ENCODE assay signal across 9 cellular contexts in the genomic region with DNA sequence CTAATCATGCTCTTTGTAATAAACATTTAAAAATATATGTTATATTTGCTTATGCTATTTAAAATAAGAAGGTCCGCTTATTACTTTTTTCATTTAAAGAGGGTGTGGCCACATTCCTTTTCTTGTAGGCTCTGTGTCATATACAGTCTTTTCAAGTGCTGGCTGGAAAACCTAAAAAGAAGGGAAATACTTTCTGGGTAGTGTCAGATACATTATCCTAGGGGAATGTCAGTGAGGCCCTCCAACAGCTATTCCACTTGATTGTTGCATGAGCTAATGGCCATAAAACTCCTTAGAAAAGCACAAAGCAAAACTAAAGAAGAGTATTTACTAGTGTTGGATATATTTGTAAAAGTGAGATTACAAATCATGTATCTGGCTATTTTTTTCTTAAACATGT. TPM values are rescaled to one million over a fixed set of nuclear protein-coding genes. Genes with fewer than 3 reads are reported as not detected.
A peak's percentile ranks its signal among the peaks of the same experiment; 100 is the strongest.
DNase-seq lines count a peak whose midpoint lies in the region; ATAC-seq and TF ChIP-seq lines count a peak whose summit lies in the region.
"Had no signal": no experiment of that assay in that cellular context is flagged by ENCODE, and none has a peak within 500 bp of the region (broad histone marks: within the 10 kb centered on the region; RNA-seq: fewer than 3 reads in every experiment).

No MANE protein-coding gene starts in this region.

- peak overlapping the region; percentile 95 for H3K4me2 ChIP-seq in IMR-90 (ENCODE audit: low read depth, low read length)

- H3K27me3 ChIP-seq in IMR-90 (ENCODE audit: control insufficient read depth, insufficient read depth, low read length) (no peaks in the 10 kb centered on the region), right cardiac atrium (ENCODE audit: control insufficient read depth, insufficient read depth) (no peaks in the 10 kb centered on the region), stomach smooth muscle (ENCODE audit: control insufficient read depth in 1 of 2, insufficient read depth in 2 of 2, low read length in 2 of 2) (no peaks in the 10 kb centered on the region)

- DNase-seq in IMR-90: peak; percentile 65
- DNase-seq in activated T-helper 2 cell treated with anti-CD3 and anti-CD28 coated beads, Interferon-gamma antibody, Interleukin-2, Interleukin-4, amounts not matched to agents 10 μg/mL and 5 μg/mL and 100 μg/mL, durations not matched to agents 14 hours and 24 hours and 36 hours (ENCODE audit: low spot score): no peak
- DNase-seq in right cardiac atrium: no peak
- no peak for DNase-seq in pons (ENCODE audit: low spot score)
- no peak for DNase-seq in NCI-H82 (lab: John Stamatoyannopoulos, UW)
- no peak for DNase-seq in occipital lobe (lab: John Stamatoyannopoulos, UW)
- DNase-seq: activated gamma-delta T cell had no signal

- H3K9ac ChIP-seq in IMR-90 (ENCODE audit: low read depth, low read length): peak overlapping the region; percentile 98
- peak overlapping the region in 1 of 2 donors; percentile 62 for H3K9ac ChIP-seq in stomach smooth muscle (ENCODE audit: low read length in 2 of 2)

- H3K27me3 Mint-ChIP-seq in activated T-helper 2 cell treated with anti-CD3 and anti-CD28 coated beads, Interferon-gamma antibody, Interleukin-2, Interleukin-4, amounts not matched to agents 10 μg/mL and 5 μg/mL and 100 μg/mL, durations not matched to agents 14 hours and 24 hours and 36 hours (ENCODE audit: low read depth): no peaks in the 10 kb centered on the region

- in situ Hi-C loops in IMR-90 (cut with MboI; ENCODE audit: low sequenced_read_pairs): no loop called here

- TF ChIP-seq POLR2A in IMR-90 (IDR thresholded peaks at IDR 0.05; ENCODE audit: low read depth, low read length): no peak

- no peaks in the 10 kb centered on the region; the same call in 1 of the 2 replicates for H3K9me1 ChIP-seq in IMR-90 (ENCODE audit: insufficient read depth, low read length)

- H4K8ac ChIP-seq in IMR-90 (ENCODE audit: low read depth in 2 of 2, low read length in 2 of 2): peak overlapping the region in 1 of 2 experiments; percentile 36; a peak in 1 of 4 replicates

- POLR2A ChIA-PET in IMR-90 (lab: Charles Lee; ENCODE audit: unreplicated experiment): interaction anchor here (0.8 kb wide), 1 partner anchor 753 kb away, joined by 3 read pairs; no protein-coding TSS in a partner anchor

- H3K23ac ChIP-seq in IMR-90 (ENCODE audit: low read depth, low read length): no peak overlapping the region

- H3K9me3 Mint-ChIP-seq in activated T-helper 2 cell treated with anti-CD3 and anti-CD28 coated beads, Interferon-gamma antibody, Interleukin-2, Interleukin-4, amounts not matched to agents 10 μg/mL and 5 μg/mL and 100 μg/mL, durations not matched to agents 14 hours and 24 hours and 36 hours: no peaks in the 10 kb centered on the region

- peaks cover 71% of the 10 kb centered on the region for H3K4me1 Mint-ChIP-seq in activated T-helper 2 cell treated with anti-CD3 and anti-CD28 coated beads, Interferon-gamma antibody, Interleukin-2, Interleukin-4, amounts not matched to agents 10 μg/mL and 5 μg/mL and 100 μg/mL, durations not matched to agents 14 hours and 24 hours and 36 hours (ENCODE audit: low read depth)

- no peak overlapping the region for H2AK9ac ChIP-seq in IMR-90 (replicated peaks; ENCODE audit: low read depth, low read length, poor library complexity)

- H3K4me3 Mint-ChIP-seq in activated T-helper 2 cell treated with anti-CD3 and anti-CD28 coated beads, Interferon-gamma antibody, Interleukin-2, Interleukin-4, amounts not matched to agents 10 μg/mL and 5 μg/mL and 100 μg/mL, durations not matched to agents 14 hours and 24 hours and 36 hours (ENCODE audit: low read depth): peak overlapping the region; percentile 75

- H3K27ac Mint-ChIP-seq in activated T-helper 2 cell treated with anti-CD3 and anti-CD28 coated beads, Interferon-gamma antibody, Interleukin-2, Interleukin-4, amounts not matched to agents 10 μg/mL and 5 μg/mL and 100 μg/mL, durations not matched to agents 14 hours and 24 hours and 36 hours: peak overlapping the region; percentile 87

- H2BK20ac ChIP-seq in IMR-90 (ENCODE audit: low read depth, low read length): no peak overlapping the region

- TF ChIP-seq RAD21 in IMR-90 (IDR thresholded peaks at IDR 0.05; ENCODE audit: low read length): no peak

- intact Hi-C loops in IMR-90 (cut with micrococcal nuclease): loop anchor here (2.0 kb wide), 1 partner anchor 20 kb away; no protein-coding TSS in a partner anchor
- intact Hi-C loops in activated T-helper 2 cell treated with anti-CD3 and anti-CD28 coated beads, Interferon-gamma antibody, Interleukin-2, Interleukin-4, amounts not matched to agents 10 μg/mL and 5 μg/mL and 100 μg/mL, durations not matched to agents 14 hours and 24 hours and 36 hours (cut with micrococcal nuclease): loop anchor here (10.0 kb wide), 3 partner anchors 628 to 1298 kb away; a partner anchor contains a TSS
- intact Hi-C loops in right cardiac atrium (cut with DNase I): no loop called here

- H2BK15ac ChIP-seq in IMR-90 (ENCODE audit: low read depth, low read length): no peak overlapping the region

- dilution Hi-C loops in IMR-90 (cut with HindIII; ENCODE audit: low sequenced_read_pairs, unreplicated experiment): no loop called here

- H4K5ac ChIP-seq in IMR-90 (ENCODE audit: low read depth, low read length): no peak overlapping the region

- H3K36me3 ChIP-seq in IMR-90 (ENCODE audit: control insufficient read depth, insufficient read depth, low read length) (peaks cover 2% of the 10 kb centered on the region; the same call in 1 of the 2 replicates), stomach smooth muscle (ENCODE audit: control insufficient read depth in 2 of 2, insufficient read depth in 2 of 2, low read length in 2 of 2) (no peaks in the 10 kb centered on the region)

- 0 out of 2 replicates have a peak, but pooled peaks cover 12% of the 10 kb centered on the region for H4K20me1 ChIP-seq in IMR-90 (ENCODE audit: insufficient read depth, low read length)

- H3K79me1 ChIP-seq in IMR-90 (ENCODE audit: low read depth in 1 of 2, low read length in 2 of 2): peaks cover 0 to 19% of the 10 kb centered on the region in 2 experiments; a peak in 3 of 4 replicates

- H3K27ac ChIP-seq in IMR-90 (ENCODE audit: insufficient read depth, low read length) (peak overlapping the region; percentile 89; the same call in 1 of the 2 replicates), right cardiac atrium (ENCODE audit: low read length) (no peak overlapping the region), stomach smooth muscle (ENCODE audit: low read length) (no peak overlapping the region)

- H3K18ac ChIP-seq in IMR-90 (ENCODE audit: low read depth, low read length): no peak overlapping the region

- H3K4ac ChIP-seq in IMR-90 (ENCODE audit: low read depth, low read length): peak overlapping the region; percentile 5; the same call in 1 of the 2 replicates

- CTCF ChIA-PET in IMR-90 (lab: Yijun Ruan, JAX): interaction anchor here (3.1 kb wide), 1 partner anchor 45 kb away, joined by 12 read pairs; no protein-coding TSS in a partner anchor

- BruUV-seq in IMR-90 (replicated peaks; lab: Mats Ljungman, UMichigan): no TSS peak

- peak overlapping the region; percentile 99 for H2BK5ac ChIP-seq in IMR-90 (ENCODE audit: low read depth, low read length, poor library complexity, severe bottlenecking)

- no peak overlapping the region for H2AFZ ChIP-seq in IMR-90 (replicated peaks; ENCODE audit: low read length, poor library complexity)

- peaks cover 5% of the 10 kb centered on the region for H3K4me1 ChIP-seq in IMR-90 (ENCODE audit: control insufficient read depth, insufficient read depth, low read length)
- H3K4me1 ChIP-seq in right cardiac atrium (ENCODE audit: control insufficient read depth, insufficient read depth, low read length): peaks cover 6% of the 10 kb centered on the region
- H3K4me1 ChIP-seq in stomach smooth muscle (ENCODE audit: control insufficient read depth, insufficient read depth, low read length): peaks cover 2% of the 10 kb centered on the region

- no peak overlapping the region for H4K91ac ChIP-seq in IMR-90 (ENCODE audit: insufficient read depth, low read depth, low read length)

- 0 out of 2 replicates have a peak overlapping the region, but pooled peaks have one; percentile 99 for H3K56ac ChIP-seq in IMR-90 (ENCODE audit: extremely low read depth, insufficient read depth, low read length)

- H2BK120ac ChIP-seq in IMR-90 (ENCODE audit: low read depth, low read length): peak overlapping the region; percentile 21; the same call in 1 of the 2 replicates

- no peak for TF ChIP-seq CTCF in IMR-90 (conservative IDR thresholded peaks at IDR 0.05; ENCODE audit: low read depth, low read length)

- no peak overlapping the region for H2AK5ac ChIP-seq in IMR-90 (ENCODE audit: low read depth, low read length)

- H3K4me3 ChIP-seq in IMR-90 (ENCODE audit: insufficient read depth, low read depth, low read length) (peak overlapping the region; percentile 96), right cardiac atrium (ENCODE audit: low read length) (peak overlapping the region; percentile 99), stomach smooth muscle (ENCODE audit: low read length in 2 of 2) (peak overlapping the region; percentile 63 to 66)

- H3K14ac ChIP-seq in IMR-90 (replicated peaks; ENCODE audit: low read depth, low read length): no peak overlapping the region; the same call in 1 of the 2 replicates

- H3K9me3 ChIP-seq in IMR-90 (ENCODE audit: control insufficient read depth, insufficient read depth, low read length) (no peaks in the 10 kb centered on the region), right cardiac atrium (ENCODE audit: control insufficient read depth, low read length) (no peaks in the 10 kb centered on the region), stomach smooth muscle (ENCODE audit: control insufficient read depth in 2 of 2, low read length in 2 of 2) (no peaks in the 10 kb centered on the region)

- peak; percentile 69 for ATAC-seq in IMR-90 (ENCODE audit: low read depth)
- ATAC-seq in right cardiac atrium: peak; percentile 42 to 83
- ATAC-seq in GM21717 (IDR thresholded peaks at IDR 0.05; ENCODE audit: unreplicated experiment): no peak

- peaks cover 14% of the 10 kb centered on the region for H3K36me3 Mint-ChIP-seq in activated T-helper 2 cell treated with anti-CD3 and anti-CD28 coated beads, Interferon-gamma antibody, Interleukin-2, Interleukin-4, amounts not matched to agents 10 μg/mL and 5 μg/mL and 100 μg/mL, durations not matched to agents 14 hours and 24 hours and 36 hours (ENCODE audit: low read depth)

- WGBS in IMR-90 (ENCODE audit: extremely low coverage in 2 of 2, insufficient read length in 1 of 2), 2 experiments: no CpG with 5 or more reads among the region's 1 CpG
- WGBS in right cardiac atrium: 20% methylated on average over 1 of the region's 1 CpG

RNA-seq across cellular contexts. Expression of a gene that starts 0.8 kb away (rescaled TPM):
- total RNA-seq in IMR-90 (2012; rRNA removed) (583 and 637 TPM in 2 replicates), right cardiac atrium (100 to 1,000 TPM in 1 of 4 donors, 10 to 100 TPM in 3; 46.7 to 120 (median 83.4) TPM), occipital lobe (27.0 TPM)
- polyA plus RNA-seq in IMR-90 (2012; rRNA removed) (465 and 520 TPM in 2 replicates), right cardiac atrium (139 TPM)
- polyA plus RNA-seq in IMR-90 (2012; cell fraction: cytosol; rRNA removed): 66.9 and 122 TPM in 2 replicates
- polyA plus RNA-seq in IMR-90 (2012; cell fraction: nucleus; rRNA removed; ENCODE audit: low replicate concordance): 22.6 and 233 TPM in 2 replicates
- 28.6 and 32.2 TPM in 2 replicates for total RNA-seq in activated T-helper 2 cell treated with anti-CD3 and anti-CD28 coated beads, Interferon-gamma antibody, Interleukin-2, Interleukin-4, amounts not matched to agents 10 μg/mL and 5 μg/mL and 100 μg/mL, durations not matched to agents 14 hours and 24 hours and 36 hours

Comparison
In these comparisons a context has a peak if more than half of its experiments do, and no peak if none do; other contexts are left out.
1. intact Hi-C loops: an anchor here in IMR-90 (2.0 kb wide) and activated T-helper 2 cell treated with anti-CD3 and anti-CD28 coated beads, Interferon-gamma antibody, Interleukin-2, Interleukin-4, amounts not matched to agents 10 μg/mL and 5 μg/mL and 100 μg/mL, durations not matched to agents 14 hours and 24 hours and 36 hours (10.0 kb wide); none called in right cardiac atrium.